Comparison of ENCODE assay signal across 12 cellular contexts in genomic region chr14:99537399-99537798, GRCh38. TPM values are rescaled to one million over a fixed set of nuclear protein-coding genes. Genes with fewer than 3 reads are reported as not detected.
DNase-seq lines count a peak whose midpoint lies in the region; ATAC-seq, FAIRE-seq and TF ChIP-seq lines count a peak whose summit lies in the region.
"Had no signal": no experiment of that assay in that cellular context is flagged by ENCODE, and none has a peak within 500 bp of the region (broad histone marks: within the 10 kb centered on the region; RNA-seq: fewer than 3 reads in every experiment).

No MANE protein-coding gene starts in this region.

- BruUV-seq in MCF 10A (replicated peaks; lab: Mats Ljungman, UMichigan): no TSS peak

- H3K27ac Mint-ChIP-seq in MCF 10A (ENCODE audit: low read depth, unreplicated experiment): peak overlapping the region; percentile 16
- H3K27ac Mint-ChIP-seq: activated CD8-positive, alpha-beta memory T cell treated with anti-CD3 and anti-CD28 coated beads, Interleukin-2, amount 10 ng/mL, durations not matched to agents 7 days and 5 days; dendritic cell treated with granulocyte-macrophage colony-stimulating factor and Interleukin-4, amounts not matched to agents 40 ng/mL and 50 ng/mL, for 4 days had no signal

- DNase-seq in MCF 10A (ENCODE audit: unreplicated experiment): peak; percentile 59
- DNase-seq in breast epithelium (ENCODE audit: low spot score in 2 of 2): no peak
- DNase-seq in brain microvascular endothelial cell: peak; percentile 63
- DNase-seq in islet precursor cell: peak; percentile 90
- peak; percentile 83 for DNase-seq in urothelium cell line (ENCODE audit: low spot score)
- DNase-seq in activated CD8-positive, alpha-beta memory T cell treated with anti-CD3 and anti-CD28 coated beads, Interleukin-2, amount 50 U/mL, for 48 hours: no peak
- DNase-seq: activated CD8-positive, alpha-beta memory T cell treated with anti-CD3 and anti-CD28 coated beads, Interleukin-2, amount 10 ng/mL, durations not matched to agents 7 days and 5 days had no signal

- ATAC-seq in HG03442 (IDR thresholded peaks at IDR 0.05; ENCODE audit: unreplicated experiment): no peak
- ATAC-seq in GM21390 (IDR thresholded peaks at IDR 0.05; ENCODE audit: unreplicated experiment): no peak
- ATAC-seq: activated CD8-positive, alpha-beta memory T cell treated with anti-CD3 and anti-CD28 coated beads, Interleukin-2, amount 10 ng/mL, durations not matched to agents 7 days and 5 days; GM12878 had no signal

- in situ Hi-C loops in brain microvascular endothelial cell (cut with HindIII; ENCODE audit: low pct_ligation_motif_present, low sequenced_read_pairs): no loop called here

- H3K4me1 Mint-ChIP-seq in MCF 10A (ENCODE audit: insufficient read depth, unreplicated experiment): peaks cover 13% of the 10 kb centered on the region
- H3K4me1 Mint-ChIP-seq: activated CD8-positive, alpha-beta memory T cell treated with anti-CD3 and anti-CD28 coated beads, Interleukin-2, amount 10 ng/mL, durations not matched to agents 7 days and 5 days had no signal

- no peaks in the 10 kb centered on the region for H3K36me3 ChIP-seq in breast epithelium
- no peaks in the 10 kb centered on the region for H3K36me3 ChIP-seq in brain microvascular endothelial cell (replicated peaks)

- no peak for TF ChIP-seq POLR2A in breast epithelium (IDR thresholded peaks at IDR 0.05)

- POLR2A ChIA-PET in MCF 10A (lab: Yijun Ruan, JAX): interaction anchor here (0.7 to 1.2 kb wide), 3 partner anchors 56 to 218 kb away, joined by 3 to 4 read pairs (median 3); partner anchors contain the start of genes CCDC85C, CCNK and SETD3

- no peak overlapping the region for H3K4me3 ChIP-seq in breast epithelium
- no peak overlapping the region for H3K4me3 ChIP-seq in brain microvascular endothelial cell (ENCODE audit: low read depth, low read length)
- H3K4me3 ChIP-seq: GM12878 had no signal

- CTCF ChIA-PET in MCF 10A (lab: Yijun Ruan, JAX): interaction anchor here (0.5 kb wide), 1 partner anchor 20 kb away, joined by 3 read pairs; no protein-coding TSS in a partner anchor

- intact Hi-C loops in MCF 10A (cut with micrococcal nuclease) (no loop called here), breast epithelium (cut with DNase I; ENCODE audit: low total_unique reads) (no loop called here)

- H3K4me3 Mint-ChIP-seq in MCF 10A (ENCODE audit: unreplicated experiment): no peak overlapping the region
- H3K4me3 Mint-ChIP-seq: activated CD8-positive, alpha-beta memory T cell treated with anti-CD3 and anti-CD28 coated beads, Interleukin-2, amount 10 ng/mL, durations not matched to agents 7 days and 5 days; dendritic cell treated with granulocyte-macrophage colony-stimulating factor and Interleukin-4, amounts not matched to agents 40 ng/mL and 50 ng/mL, for 4 days had no signal

- TF ChIP-seq CTCF in MCF 10A (IDR thresholded peaks at IDR 0.05; ENCODE audit: unreplicated experiment) (no peak), breast epithelium (IDR thresholded peaks at IDR 0.05) (no peak), brain microvascular endothelial cell (IDR thresholded peaks at IDR 0.05; ENCODE audit: low read depth, low read length, missing control alignments) (no peak)

- H3K27me3 ChIP-seq in breast epithelium: no peaks in the 10 kb centered on the region
- no peaks in the 10 kb centered on the region for H3K27me3 ChIP-seq in brain microvascular endothelial cell (replicated peaks)

- H3K9me3 Mint-ChIP-seq in MCF 10A (ENCODE audit: unreplicated experiment): no peaks in the 10 kb centered on the region
- H3K9me3 Mint-ChIP-seq: dendritic cell treated with granulocyte-macrophage colony-stimulating factor and Interleukin-4, amounts not matched to agents 40 ng/mL and 50 ng/mL, for 4 days had no signal

- no peaks in the 10 kb centered on the region for H3K27me3 Mint-ChIP-seq in MCF 10A (ENCODE audit: insufficient read depth, unreplicated experiment)
- H3K27me3 Mint-ChIP-seq: activated CD8-positive, alpha-beta memory T cell treated with anti-CD3 and anti-CD28 coated beads, Interleukin-2, amount 10 ng/mL, durations not matched to agents 7 days and 5 days; dendritic cell treated with granulocyte-macrophage colony-stimulating factor and Interleukin-4, amounts not matched to agents 40 ng/mL and 50 ng/mL, for 4 days had no signal

- H3K36me3 Mint-ChIP-seq in MCF 10A (ENCODE audit: insufficient read depth, unreplicated experiment): no peaks in the 10 kb centered on the region
- H3K36me3 Mint-ChIP-seq: activated CD8-positive, alpha-beta memory T cell treated with anti-CD3 and anti-CD28 coated beads, Interleukin-2, amount 10 ng/mL, durations not matched to agents 7 days and 5 days had no signal

- no peak overlapping the region for H3K27ac ChIP-seq in breast epithelium
- H3K27ac ChIP-seq in brain microvascular endothelial cell: no peak overlapping the region

- no peaks in the 10 kb centered on the region for H3K9me3 ChIP-seq in breast epithelium

- FAIRE-seq in urothelium cell line (lab: Jason Lieb, UNC): no peak
- FAIRE-seq: A204.1, GM12878 had no signal

- no peaks in the 10 kb centered on the region for H3K4me1 ChIP-seq in breast epithelium

RNA-seq across cellular contexts. Expression of gene CCNK, which starts 56.2 kb away (rescaled TPM):
- 70.4 and 87.7 TPM in 2 replicates for total RNA-seq in MCF 10A (2022)
- total RNA-seq in breast epithelium: 10 to 100 TPM; 23.0 to 29.0 (median 23.9) TPM

RNA-seq across cellular contexts. Expression of gene SETD3, which starts 56.7 kb away (rescaled TPM):
- 43.9 and 50.6 TPM in 2 replicates for total RNA-seq in MCF 10A (2022)
- total RNA-seq in breast epithelium: 100 to 1,000 TPM in 1 of 3 donors, 10 to 100 TPM in 2; 79.0 to 101 (median 89.9) TPM

Comparison
In these comparisons a context has a peak if more than half of its experiments do, and no peak if none do; other contexts are left out.
1. DNase-seq: peak in MCF 10A (single experiment), brain microvascular endothelial cell (single experiment), islet precursor cell (single experiment) and urothelium cell line (single experiment); none in breast epithelium (0 of 2) and activated CD8-positive, alpha-beta memory T cell treated with anti-CD3 and anti-CD28 coated beads, Interleukin-2, amount 50 U/mL, for 48 hours (single experiment).